29 cellular contexts compared by ENCODE assay signal in genomic region chr19:40493778-40494177, GRCh38. TPM values are rescaled to one million over a fixed set of nuclear protein-coding genes. Genes with fewer than 3 reads are reported as not detected.
"Had no signal": no experiment of that assay in that cellular context is flagged by ENCODE, and none has a peak within 500 bp of the region (broad histone marks: within the 10 kb centered on the region; RNA-seq: fewer than 3 reads in every experiment).

No MANE protein-coding gene starts in this region.

- H3K36me3 ChIP-seq: colonic mucosa, esophagus squamous epithelium, gastrocnemius medialis, heart right ventricle had no signal

- DNase-seq: colonic mucosa; cortex of kidney; dermis blood vessel endothelial cell; dorsolateral prefrontal cortex; effector CD4-positive, alpha-beta T cell; effector CD8-positive, alpha-beta T cell; effector memory CD4-positive, alpha-beta T cell; effector memory CD8-positive, alpha-beta T cell; endodermal cell; erythroblast; esophagus squamous epithelium; foreskin fibroblast; foreskin keratinocyte; foreskin melanocyte; gastrocnemius medialis; glutamatergic neuron; head of caudate nucleus; heart left ventricle; heart right ventricle had no signal

- H3K9me3 Mint-ChIP-seq: dendritic cell treated with granulocyte-macrophage colony-stimulating factor and Interleukin-4, amounts not matched to agents 40 ng/mL and 50 ng/mL, for 4 days; effector memory CD8-positive, alpha-beta T cell had no signal

- H3K27ac ChIP-seq: colonic mucosa, coronary artery, dorsolateral prefrontal cortex, epithelial cell of prostate, esophagus muscularis mucosa, esophagus squamous epithelium, foreskin keratinocyte, gastrocnemius medialis, gastroesophageal sphincter, heart left ventricle, heart right ventricle had no signal

- H3K27ac Mint-ChIP-seq: dendritic cell treated with granulocyte-macrophage colony-stimulating factor and Interleukin-4, amounts not matched to agents 40 ng/mL and 50 ng/mL, for 4 days; effector memory CD8-positive, alpha-beta T cell; endodermal cell had no signal

- H3K4me3 ChIP-seq: colonic mucosa, coronary artery, dorsolateral prefrontal cortex, esophagus muscularis mucosa, esophagus squamous epithelium, gastrocnemius medialis, gastroesophageal sphincter, heart left ventricle, heart right ventricle had no signal

- H3K4me1 ChIP-seq: colonic mucosa, esophagus muscularis mucosa, esophagus squamous epithelium, foreskin keratinocyte, gastrocnemius medialis, gastroesophageal sphincter, heart left ventricle, heart right ventricle had no signal

- H3K4me3 Mint-ChIP-seq: dendritic cell treated with granulocyte-macrophage colony-stimulating factor and Interleukin-4, amounts not matched to agents 40 ng/mL and 50 ng/mL, for 4 days; effector memory CD8-positive, alpha-beta T cell; endodermal cell had no signal

- FAIRE-seq: colon, endometrium, endothelial cell of umbilical vein, frontal cortex had no signal

- H3K4me1 Mint-ChIP-seq: endodermal cell had no signal

- H3K27me3 ChIP-seq: colonic mucosa, dorsolateral prefrontal cortex, esophagus muscularis mucosa, esophagus squamous epithelium, gastrocnemius medialis, gastroesophageal sphincter had no signal

- ATAC-seq: effector memory CD8-positive, alpha-beta T cell; esophagus mucosa; foreskin keratinocyte; gastrocnemius medialis; gastroesophageal sphincter; heart left ventricle; heart right ventricle had no signal

- H3K9me3 ChIP-seq: colonic mucosa, esophagus muscularis mucosa, esophagus squamous epithelium, gastrocnemius medialis, gastroesophageal sphincter, heart left ventricle, heart right ventricle had no signal

RNA-seq across cellular contexts. Expression of gene SPTBN4, which starts 27.0 kb away (rescaled TPM):
- total RNA-seq: endothelial cell of umbilical vein had no signal
